ENCODE assay signal across 8 cellular contexts in genomic region chr9:26892251-26893029, GRCh38. TPM values are rescaled to one million over a fixed set of nuclear protein-coding genes. Genes with fewer than 3 reads are reported as not detected.
DNase-seq lines count a peak whose midpoint lies in the region; ATAC-seq and TF ChIP-seq lines count a peak whose summit lies in the region.

CAAP1 (minus strand) TSS chr9:26892802; CDS start chr9:26892715, 87 bp downstream.

- peak within 1 kb of the TSS; percentile 95 to 100 (median 98) for H3K4me3 ChIP-seq in esophagus muscularis mucosa

- TF ChIP-seq CTCF in esophagus muscularis mucosa (IDR thresholded peaks at IDR 0.05), result peak in 2 of 3 experiments; percentile 19 to 45

- WGBS in esophagus muscularis mucosa, result under 1% methylated on average over 58 of the region's 70 CpGs

- H3K27me3 ChIP-seq in esophagus muscularis mucosa, result no peaks in the 10 kb centered on the region

- H3K36me3 ChIP-seq in esophagus muscularis mucosa, result no peaks in the 10 kb centered on the region

- ATAC-seq in GM21576 (IDR thresholded peaks at IDR 0.05; ENCODE audit: unreplicated experiment), result peak; percentile 94

- H3K9me3 ChIP-seq in esophagus muscularis mucosa, result no peaks in the 10 kb centered on the region

- TF ChIP-seq RAD21 in Ishikawa (IDR thresholded peaks at IDR 0.05; ENCODE audit: low read depth), result 0 out of 2 replicates have a peak, but pooled peaks have one; percentile 29

- DNase-seq in DMS53 (lab: John Stamatoyannopoulos, UW), result peak; percentile 95
- DNase-seq in activated T-cell treated with anti-CD3 and anti-CD28 coated beads, Interleukin-2, amount 50 U/mL, for 48 hours, result peak; percentile 94
- peak; percentile 97 for DNase-seq in esophagus muscularis mucosa (ENCODE audit: extremely low spot score)
- DNase-seq in myocyte (ENCODE audit: low read depth), result peak; percentile 96
- peak; percentile 86 to 92 for DNase-seq in stimulated activated CD8-positive, alpha-beta memory T cell treated with anti-CD3 and anti-CD28 coated beads, Interleukin-7, amount 100 ng/mL, for 48 hours (ENCODE audit: extremely low read depth in 1 of 2, low read depth in 1 of 2)

- peak; percentile 50 for TF ChIP-seq POLR2A in esophagus muscularis mucosa (IDR thresholded peaks at IDR 0.05; ENCODE audit: low read depth)

- peaks cover 16 to 41% (median 37%) of the 10 kb centered on the region in 4 donors for H3K4me1 ChIP-seq in esophagus muscularis mucosa

- intact Hi-C loops in esophagus muscularis mucosa (cut with DNase I), result loop anchor here (5.0 kb wide), 2 partner anchors 55 to 85 kb away; partner anchors contain the start of gene PLAA

- peak within 1 kb of the TSS; percentile 98 to 100 (median 99) for H3K27ac ChIP-seq in esophagus muscularis mucosa (replicated peaks in 1 of 4)

- peak; percentile 54; the same call in 1 of the 2 replicates for TF ChIP-seq EP300 in Ishikawa (IDR thresholded peaks at IDR 0.05; ENCODE audit: borderline replicate concordance)
- TF ChIP-seq EP300 in esophagus muscularis mucosa (IDR thresholded peaks at IDR 0.05), result no peak

TF ChIP-seq in Ishikawa, 13 proteins besides CTCF, POLR2A, EP300 and RAD21:
- TF ChIP-seq TEAD4 (IDR thresholded peaks at IDR 0.05), result 0 out of 2 replicates have a peak, but pooled peaks have one; percentile 15
- TF ChIP-seq TCF12 (IDR thresholded peaks at IDR 0.05; ENCODE audit: low read depth), result peak; percentile 66
- no peak; the same call in 1 of the 2 replicates for TF ChIP-seq CEBPB (IDR thresholded peaks at IDR 0.05)
- TF ChIP-seq ZBTB7A (IDR thresholded peaks at IDR 0.05; ENCODE audit: low read depth), result 0 out of 2 replicates have a peak, but pooled peaks have one; percentile 25
- no peak; the same call in 1 of the 2 replicates for TF ChIP-seq FOXM1 (IDR thresholded peaks at IDR 0.05; ENCODE audit: borderline replicate concordance, low read depth)
- TF ChIP-seq NFIC (IDR thresholded peaks at IDR 0.05), result no peak
- TF ChIP-seq TAF1 (IDR thresholded peaks at IDR 0.05; ENCODE audit: low read depth), result peak; percentile 75
- TF ChIP-seq YY1 (IDR thresholded peaks at IDR 0.05; ENCODE audit: low read depth), result peak; percentile 70; the same call in 1 of the 2 replicates
- peak; percentile 89 for TF ChIP-seq MAX (IDR thresholded peaks at IDR 0.05)
- TF ChIP-seq CREB1 (IDR thresholded peaks at IDR 0.05; ENCODE audit: low read depth), result peak; percentile 95
- TF ChIP-seq REST (IDR thresholded peaks at IDR 0.05; ENCODE audit: low read depth), result no peak
- peak; percentile 97 for TF ChIP-seq EGR1 (IDR thresholded peaks at IDR 0.05)
- no peak; the same call in 1 of the 2 replicates for TF ChIP-seq USF1 (IDR thresholded peaks at IDR 0.05)

TF ChIP-seq in PFSK-1, 5 proteins besides CTCF, POLR2A, EP300 and RAD21:
- peak; percentile 18; the same call in 1 of the 2 replicates for TF ChIP-seq SIN3A (IDR thresholded peaks at IDR 0.05; ENCODE audit: borderline replicate concordance, insufficient read depth, low read length)
- peak; percentile 78; the same call in 1 of the 2 replicates for TF ChIP-seq TAF1 (IDR thresholded peaks at IDR 0.05; ENCODE audit: borderline replicate concordance, insufficient read depth, low read length)
- TF ChIP-seq FOXP2 (optimal IDR thresholded peaks at IDR 0.05; ENCODE audit: borderline replicate concordance, extremely low read depth, extremely low read length, insufficient read depth), result peak; percentile 80
- peak; percentile 89 for TF ChIP-seq POLR2AphosphoS5 (IDR thresholded peaks at IDR 0.05; ENCODE audit: low read depth, low read length)
- TF ChIP-seq REST (IDR thresholded peaks at IDR 0.05; ENCODE audit: insufficient read depth in 1 of 2, low read depth in 2 of 2, low read length in 2 of 2), result 0 out of 4 replicates have a peak, but pooled peaks of 1 of the 2 experiments have one; percentile 12

RNA-seq across cellular contexts. Expression of gene CAAP1, which starts in this region (rescaled TPM):
- polyA plus RNA-seq in PFSK-1 (2012; ENCODE audit: insufficient read length, low read depth), result 16.1 TPM
- total RNA-seq in esophagus muscularis mucosa, result 10 to 100 TPM; 15.3 to 18.7 (median 16.2) TPM
- total RNA-seq in myocyte, result 25.5 and 30.1 TPM in 2 replicates
- 14.2 TPM for polyA plus RNA-seq in myocyte (2012)

Comparison
In these comparisons a context has a peak if more than half of its experiments do, and no peak if none do; other contexts are left out.
1. Peak in every context shown above with its lines: DNase-seq, ATAC-seq, H3K4me3 ChIP-seq and H3K27ac ChIP-seq.